11 cellular contexts compared by ENCODE assay signal in the genomic region with DNA sequence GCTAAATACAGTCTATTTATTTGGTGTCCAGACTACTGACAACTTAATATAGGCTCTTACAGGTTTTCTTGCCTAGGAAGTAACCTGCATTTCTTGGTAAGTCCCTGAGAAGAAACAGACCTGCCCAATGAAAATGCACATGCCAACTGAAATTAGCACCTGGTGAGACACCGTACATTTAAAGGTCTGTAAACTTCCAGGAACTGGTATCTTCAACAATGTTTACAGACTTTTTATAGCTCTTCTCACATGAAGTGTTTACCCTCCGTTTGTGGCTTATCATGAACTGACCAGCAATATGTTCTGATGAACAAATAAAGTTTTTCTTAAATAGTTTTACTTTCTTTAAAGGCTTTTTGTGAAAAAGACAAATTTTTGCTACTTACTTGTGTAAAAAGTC.
DNase-seq lines count a peak whose midpoint lies in the region; ATAC-seq and TF ChIP-seq lines count a peak whose summit lies in the region.
"Had no signal": no experiment of that assay in that cellular context is flagged by ENCODE, and none has a peak within 500 bp of the region (broad histone marks: within the 10 kb centered on the region; RNA-seq: fewer than 3 reads in every experiment).

No MANE protein-coding gene starts in this region.

- no peaks in the 10 kb centered on the region for H3K27me3 ChIP-seq in right cardiac atrium (ENCODE audit: control insufficient read depth, insufficient read depth)
- no peaks in the 10 kb centered on the region for H3K27me3 ChIP-seq in Panc1 (ENCODE audit: control insufficient read depth, insufficient read depth, low read length)
- no peaks in the 10 kb centered on the region for H3K27me3 ChIP-seq in lower lobe of right lung (ENCODE audit: low read depth)
- no peaks in the 10 kb centered on the region for H3K27me3 ChIP-seq in upper lobe of right lung
- H3K27me3 ChIP-seq: uterus had no signal

- H3K4me1 ChIP-seq in right cardiac atrium (ENCODE audit: control insufficient read depth, insufficient read depth, low read length) (peaks cover 3% of the 10 kb centered on the region), Panc1 (ENCODE audit: control insufficient read depth, insufficient read depth, low read length) (peaks cover 3% of the 10 kb centered on the region; the same call in 1 of the 2 replicates), lower lobe of right lung (peaks cover 12% of the 10 kb centered on the region), upper lobe of right lung (peaks cover 8% of the 10 kb centered on the region)
- H3K4me1 ChIP-seq: uterus had no signal

- TF ChIP-seq CTCF in Panc1 (IDR thresholded peaks at IDR 0.05) = no peak
- TF ChIP-seq CTCF in lower lobe of right lung (IDR thresholded peaks at IDR 0.05) = no peak
- no peak for TF ChIP-seq CTCF in upper lobe of right lung (IDR thresholded peaks at IDR 0.05)

- POLR2A ChIA-PET in Panc1 (lab: Charles Lee) = no interaction called here

- ATAC-seq in left ventricle myocardium superior (peak; percentile 13), right cardiac atrium (no peak), Panc1 (peak; percentile 32; the same call in 1 of the 2 replicates), lower lobe of right lung (peak; percentile 89), upper lobe of right lung (peak; percentile 75)

- WGBS in right cardiac atrium = 68% methylated on average over 2 of the region's 2 CpGs

- BruUV-seq in Panc1 (replicated peaks; lab: Mats Ljungman, UMichigan) = no TSS peak

- H3K4me3 ChIP-seq in right cardiac atrium (ENCODE audit: low read length) (no peak overlapping the region), Panc1 (ENCODE audit: low read depth in 2 of 2, low read length in 2 of 2) (no peak overlapping the region), lower lobe of right lung (no peak overlapping the region), upper lobe of right lung (no peak overlapping the region)
- H3K4me3 ChIP-seq: uterus had no signal

- CTCF ChIA-PET in Panc1 (lab: Charles Lee) = no interaction called here

- H3K9me3 ChIP-seq in right cardiac atrium (ENCODE audit: control insufficient read depth, low read length) (no peaks in the 10 kb centered on the region), Panc1 (ENCODE audit: control insufficient read depth, insufficient read depth, low read depth, low read length) (no peaks in the 10 kb centered on the region), lower lobe of right lung (no peaks in the 10 kb centered on the region), upper lobe of right lung (no peaks in the 10 kb centered on the region)
- H3K9me3 ChIP-seq: uterus had no signal

- in situ Hi-C loops in Panc1 (cut with HindIII; ENCODE audit: low pct_unique_long_range_greater_than_20kb, low sequenced_read_pairs) = no loop called here

- peaks cover 2% of the 10 kb centered on the region for H3K36me3 ChIP-seq in Panc1 (ENCODE audit: control insufficient read depth, insufficient read depth, low read length)
- H3K36me3 ChIP-seq in lower lobe of right lung = peaks cover 36% of the 10 kb centered on the region
- H3K36me3 ChIP-seq in upper lobe of right lung = peaks cover 49% of the 10 kb centered on the region

- H3K27ac ChIP-seq in right cardiac atrium (ENCODE audit: low read length) = no peak overlapping the region
- H3K27ac ChIP-seq in Panc1 (ENCODE audit: low read length) = no peak overlapping the region
- H3K27ac ChIP-seq in lower lobe of right lung = no peak overlapping the region
- no peak overlapping the region for H3K27ac ChIP-seq in upper lobe of right lung

- DNase-seq in left ventricle myocardium superior = no peak
- DNase-seq in right cardiac atrium = no peak
- DNase-seq in Panc1 (ENCODE audit: low read depth, low spot score) = no peak
- DNase-seq in lower lobe of right lung = no peak
- DNase-seq in upper lobe of right lung = no peak
- no peak for DNase-seq in cerebellum (ENCODE audit: low spot score)
- no peak for DNase-seq in OCI-M1 (lab: John Stamatoyannopoulos, UW)
- no peak for DNase-seq in activated CD4-positive, alpha-beta T cell treated with anti-CD3 and anti-CD28 coated beads for 48 hours
- DNase-seq: activated naive CD8-positive, alpha-beta T cell treated with anti-CD3 and anti-CD28 coated beads, Interleukin-2, amount 10 ng/mL, durations not matched to agents 7 days and 5 days; DND-41 had no signal

- intact Hi-C loops in left ventricle myocardium superior (cut with micrococcal nuclease) (no loop called here), right cardiac atrium (cut with DNase I) (no loop called here), Panc1 (cut with micrococcal nuclease; ENCODE audit: unreplicated experiment) (no loop called here), lower lobe of right lung (cut with DNase I) (no loop called here), upper lobe of right lung (cut with DNase I) (no loop called here)

Comparison
In these comparisons a context has a peak if more than half of its experiments do, and no peak if none do; other contexts are left out.
1. ATAC-seq: peak in left ventricle myocardium superior (single experiment), Panc1 (single experiment), lower lobe of right lung (2 of 2) and upper lobe of right lung (single experiment); none in right cardiac atrium (0 of 2).